ENCODE assay signal across 8 cellular contexts in genomic region chr4:72569719-72570235, GRCh38. TPM values are rescaled to one million over a fixed set of nuclear protein-coding genes. Genes with fewer than 3 reads are reported as not detected.
DNase-seq lines count a peak whose midpoint lies in the region; TF ChIP-seq lines count a peak whose summit lies in the region.

No MANE protein-coding gene starts in this region.

- no peak for DNase-seq in AG09309 (ENCODE audit: low read depth)
- DNase-seq in NCI-H510A treated with DMSO at 0.1 percent for 48 hours (lab: John Stamatoyannopoulos, UW) = peak; percentile 72
- no peak for DNase-seq in neural progenitor cell (ENCODE audit: low spot score)
- DNase-seq in DMS153 (lab: John Stamatoyannopoulos, UW) = no peak
- no peak for DNase-seq in NCI-H1436 (lab: John Stamatoyannopoulos, UW)
- DNase-seq in dedifferentiated amniotic fluid mesenchymal stem cell (ENCODE audit: extremely low spot score) = no peak
- DNase-seq in T-helper 9 cell = no peak

- H3K9ac ChIP-seq in neural progenitor cell = no peak overlapping the region

- peaks cover 36% of the 10 kb centered on the region for H3K4me1 Mint-ChIP-seq in neural progenitor cell

- peak overlapping the region; percentile 93 for H3K4me2 ChIP-seq in neural progenitor cell

- no peaks in the 10 kb centered on the region for H3K9me3 ChIP-seq in esophagus (ENCODE audit: control insufficient read depth in 2 of 2, insufficient read depth in 1 of 2, low read depth in 1 of 2, low read length in 1 of 2)
- H3K9me3 ChIP-seq in neural progenitor cell (ENCODE audit: low read depth) = no peaks in the 10 kb centered on the region

- H3K4me1 ChIP-seq in esophagus (ENCODE audit: control insufficient read depth in 2 of 2, insufficient read depth in 2 of 2, low read length in 1 of 2) (peaks cover 3 to 4% of the 10 kb centered on the region in 2 donors), neural progenitor cell (peaks cover 8% of the 10 kb centered on the region)

- 37% methylated on average over 15 of the region's 15 CpGs for WGBS in esophagus, 2 donors

- H3K27me3 ChIP-seq in esophagus (ENCODE audit: control insufficient read depth in 1 of 2, insufficient read depth in 2 of 2, low read length in 2 of 2) = no peaks in the 10 kb centered on the region
- H3K27me3 ChIP-seq in neural progenitor cell = no peaks in the 10 kb centered on the region

- H3K79me2 ChIP-seq in neural progenitor cell (ENCODE audit: low read depth) = no peaks in the 10 kb centered on the region

- no peaks in the 10 kb centered on the region for H3K36me3 Mint-ChIP-seq in neural progenitor cell

- H3K9me3 Mint-ChIP-seq in neural progenitor cell = no peaks in the 10 kb centered on the region

- peak overlapping the region in 1 of 2 donors; percentile 42 for H3K27ac ChIP-seq in esophagus (ENCODE audit: low read depth in 2 of 2, low read length in 1 of 2)
- H3K27ac ChIP-seq in neural progenitor cell = no peak overlapping the region

- no peaks in the 10 kb centered on the region for H4K20me1 ChIP-seq in neural progenitor cell (ENCODE audit: low read depth)

- H3K4me3 ChIP-seq in AG09309 (ENCODE audit: control insufficient read depth, low read depth, low read length) (peak overlapping the region; percentile 75), esophagus (ENCODE audit: low read depth in 1 of 2, low read length in 2 of 2) (peak overlapping the region; percentile 40 to 58), neural progenitor cell (peak overlapping the region; percentile 86)

- H3K27ac Mint-ChIP-seq in neural progenitor cell = peak overlapping the region; percentile 84

- H2AFZ ChIP-seq in neural progenitor cell (replicated peaks) = peak overlapping the region; percentile 91

- H3F3A ChIP-seq in neural progenitor cell (ENCODE audit: low read depth) = peaks cover 29% of the 10 kb centered on the region

- H3K27me3 Mint-ChIP-seq in neural progenitor cell (ENCODE audit: insufficient read depth, low read depth) = no peaks in the 10 kb centered on the region

- H3K36me3 ChIP-seq in esophagus (ENCODE audit: control insufficient read depth in 2 of 2, insufficient read depth in 2 of 2, low read length in 1 of 2) = no peaks in the 10 kb centered on the region
- no peaks in the 10 kb centered on the region for H3K36me3 ChIP-seq in neural progenitor cell

- peak overlapping the region; percentile 85 for H3K4me3 Mint-ChIP-seq in neural progenitor cell

- no peak for TF ChIP-seq CTCF in AG09309 (IDR thresholded peaks at IDR 0.05; ENCODE audit: control insufficient read depth, insufficient read depth, low read depth, low read length, missing control alignments)
- no peak for TF ChIP-seq CTCF in neural progenitor cell (IDR thresholded peaks at IDR 0.05)

RNA-seq across cellular contexts. Expression of gene ADAMTS3, which starts 0.8 kb away (rescaled TPM):
- polyA plus RNA-seq in esophagus = under 1 TPM; 0.04 to 0.14 TPM
- total RNA-seq in neural progenitor cell (ENCODE audit: low replicate concordance) = 2.0 and 2.1 TPM in 2 replicates
